ENCODE assay signal across 7 cellular contexts in genomic region chr2:19474128-19474527, GRCh38.
A peak's percentile ranks its signal among the peaks of the same experiment; 100 is the strongest.
DNase-seq lines count a peak whose midpoint lies in the region; ATAC-seq and TF ChIP-seq lines count a peak whose summit lies in the region.

No MANE protein-coding gene starts in this region.

- intact Hi-C loops in PC-3 (cut with micrococcal nuclease) (loop anchor here (10.0 kb wide), 1 partner anchor 191 kb away; no protein-coding TSS in a partner anchor), esophagus squamous epithelium (cut with DNase I) (no loop called here)

- no peak overlapping the region for H3K9ac ChIP-seq in PC-3 (ENCODE audit: low read length)
- H3K9ac ChIP-seq in smooth muscle cell (ENCODE audit: low read depth), result no peak overlapping the region

- no TSS peak for BruUV-seq in PC-3 (replicated peaks; lab: Mats Ljungman, UMichigan)

- POLR2A ChIA-PET in PC-3 (lab: Charles Lee; ENCODE audit: unreplicated experiment), result no interaction called here

- TF ChIP-seq POLR2A in esophagus squamous epithelium (IDR thresholded peaks at IDR 0.05), result no peak

- no peaks in the 10 kb centered on the region for H3K27me3 ChIP-seq in PC-3 (ENCODE audit: low read length)
- no peaks in the 10 kb centered on the region for H3K27me3 ChIP-seq in smooth muscle cell (ENCODE audit: low read depth)
- no peaks in the 10 kb centered on the region for H3K27me3 ChIP-seq in esophagus squamous epithelium

- DNase-seq in PC-3, result peak; percentile 60
- DNase-seq in astrocyte of the spinal cord (ENCODE audit: low read depth, low spot score), result peak; percentile 80
- DNase-seq in smooth muscle cell (lab: John Stamatoyannopoulos, UW; ENCODE audit: unreplicated experiment), result no peak
- no peak for DNase-seq in esophagus squamous epithelium (lab: John Stamatoyannopoulos, UW)
- DNase-seq in DMS53 (lab: John Stamatoyannopoulos, UW), result no peak

- no peaks in the 10 kb centered on the region for H3K79me2 ChIP-seq in PC-3 (ENCODE audit: low read length)
- H3K79me2 ChIP-seq in smooth muscle cell (ENCODE audit: low read depth), result no peaks in the 10 kb centered on the region

- no peak overlapping the region for H3K4me3 ChIP-seq in PC-3 (ENCODE audit: low read length)
- H3K4me3 ChIP-seq in astrocyte of the spinal cord (ENCODE audit: low read depth, low read length), result no peak overlapping the region
- no peak overlapping the region for H3K4me3 ChIP-seq in smooth muscle cell
- H3K4me3 ChIP-seq in esophagus squamous epithelium, result no peak overlapping the region

- H3K4me2 ChIP-seq in PC-3 (ENCODE audit: low read length) (no peak overlapping the region), smooth muscle cell (peak overlapping the region; percentile 30)

- H4K20me1 ChIP-seq in PC-3 (ENCODE audit: low read length) (no peaks in the 10 kb centered on the region), smooth muscle cell (ENCODE audit: low read depth) (no peaks in the 10 kb centered on the region)

- H3F3A ChIP-seq in PC-3 (ENCODE audit: low read length, unreplicated experiment) (no peaks in the 10 kb centered on the region), smooth muscle cell (ENCODE audit: low read depth) (no peaks in the 10 kb centered on the region)

- in situ Hi-C loops in astrocyte of the spinal cord (cut with HindIII; ENCODE audit: low sequenced_read_pairs), result no loop called here

- TF ChIP-seq CTCF in PC-3 (conservative IDR thresholded peaks at IDR 0.05; ENCODE audit: low read depth, low read length), result no peak
- TF ChIP-seq CTCF in astrocyte of the spinal cord (IDR thresholded peaks at IDR 0.05; ENCODE audit: low read depth, low read length), result no peak
- no peak for TF ChIP-seq CTCF in smooth muscle cell (IDR thresholded peaks at IDR 0.05; ENCODE audit: borderline replicate concordance, insufficient read depth, poor library complexity, severe bottlenecking)
- no peak for TF ChIP-seq CTCF in esophagus squamous epithelium (IDR thresholded peaks at IDR 0.05)

- ATAC-seq in GM18907 (IDR thresholded peaks at IDR 0.05; ENCODE audit: unreplicated experiment) (peak; percentile 99), HG02885 (IDR thresholded peaks at IDR 0.05; ENCODE audit: poor library complexity, unreplicated experiment) (peak; percentile 98), PC-3 (no peak)

- peaks cover 12% of the 10 kb centered on the region for H3K4me1 ChIP-seq in PC-3 (ENCODE audit: insufficient read depth, low read length)
- H3K4me1 ChIP-seq in smooth muscle cell (ENCODE audit: low read depth), result no peaks in the 10 kb centered on the region
- H3K4me1 ChIP-seq in esophagus squamous epithelium, result peaks cover 0 to 9% (median 0%) of the 10 kb centered on the region in 3 donors

- H3K9me3 ChIP-seq in PC-3 (ENCODE audit: low read length), result no peaks in the 10 kb centered on the region
- no peaks in the 10 kb centered on the region for H3K9me3 ChIP-seq in smooth muscle cell (replicated peaks; ENCODE audit: low read depth)
- H3K9me3 ChIP-seq in esophagus squamous epithelium, result no peaks in the 10 kb centered on the region

- CTCF ChIA-PET in PC-3 (lab: Charles Lee), result no interaction called here

- H3K27ac ChIP-seq in PC-3 (ENCODE audit: low read length) (no peak overlapping the region), smooth muscle cell (ENCODE audit: low read depth) (no peak overlapping the region), esophagus squamous epithelium (no peak overlapping the region)

- H3K9me2 ChIP-seq in PC-3 (replicated peaks; ENCODE audit: low read length), result no peaks in the 10 kb centered on the region

- WGBS in smooth muscle cell (ENCODE audit: low lambda C conversion rate), result 47% methylated on average over 8 of the region's 8 CpGs
- WGBS in esophagus squamous epithelium, 2 donors, result 32 to 35% methylated on average over 8 of the region's 8 CpGs

- H3K36me3 ChIP-seq in PC-3 (ENCODE audit: low read depth, low read length), result no peaks in the 10 kb centered on the region
- H3K36me3 ChIP-seq in smooth muscle cell (ENCODE audit: low read depth), result no peaks in the 10 kb centered on the region
- no peaks in the 10 kb centered on the region for H3K36me3 ChIP-seq in esophagus squamous epithelium

- H2AFZ ChIP-seq in PC-3 (ENCODE audit: low read length), result 0 out of 2 replicates have a peak overlapping the region, but pooled peaks have one; percentile 3
- H2AFZ ChIP-seq in smooth muscle cell (ENCODE audit: low read depth), result no peak overlapping the region

Comparison
In these comparisons a context has a peak if more than half of its experiments do, and no peak if none do; other contexts are left out.
1. DNase-seq: peak in PC-3 (single experiment) and astrocyte of the spinal cord (single experiment); none in smooth muscle cell (single experiment), esophagus squamous epithelium (single experiment) and DMS53 (single experiment).